In genomic region chr20:39691151-39691862, GRCh38 we compare ENCODE assay signal across 23 cellular contexts.
"Had no signal": no experiment of that assay in that cellular context is flagged by ENCODE, and none has a peak within 500 bp of the region (broad histone marks: within the 10 kb centered on the region; RNA-seq: fewer than 3 reads in every experiment).

No MANE protein-coding gene starts in this region.

- H3K4me3 ChIP-seq: SK-N-MC had no signal

- H3K36me3 ChIP-seq: brain microvascular endothelial cell, WERI-Rb-1 had no signal

- H3K36me3 Mint-ChIP-seq: activated naive CD4-positive, alpha-beta T cell treated with anti-CD3 and anti-CD28 coated beads, Interleukin-2, amount 10 ng/mL, durations not matched to agents 7 days and 5 days; activated naive CD8-positive, alpha-beta T cell treated with anti-CD3 and anti-CD28 coated beads for 36 hours; T-cell had no signal

- ATAC-seq: activated CD4-positive, CD25-positive, alpha-beta regulatory T cell treated with anti-CD3 and anti-CD28 coated beads, Interleukin-2, amount 50 U/mL, for 24 hours; activated CD8-positive, alpha-beta T cell treated with anti-CD3 and anti-CD28 coated beads for 36 hours; activated T-cell treated with anti-CD3 and anti-CD28 coated beads, Interleukin-2, amount 50 U/mL, for 72 hours; PC-3; T-cell had no signal

- H3K27ac ChIP-seq: brain microvascular endothelial cell, SK-N-MC, WERI-Rb-1 had no signal

- DNase-seq: activated CD4-positive, alpha-beta T cell treated with anti-CD3 and anti-CD28 coated beads for 4 hours; activated CD8-positive, alpha-beta memory T cell treated with anti-CD3 and anti-CD28 coated beads, Interleukin-2, amount 50 U/mL, for 4 hours; activated CD8-positive, alpha-beta T cell treated with anti-CD3 and anti-CD28 coated beads for 36 hours; activated gamma-delta T cell treated with Interleukin-2 at 50 U/mL for 16 hours; activated naive CD4-positive, alpha-beta T cell treated with anti-CD3 and anti-CD28 coated beads, Interleukin-2, amount 10 ng/mL, durations not matched to agents 7 days and 5 days; activated naive CD8-positive, alpha-beta T cell treated with anti-CD3 and anti-CD28 coated beads for 36 hours; activated T-cell treated with anti-CD3 and anti-CD28 coated beads, Interleukin-2, amount 50 U/mL, for 72 hours; brain microvascular endothelial cell; MM.1S; NCI-H1092 treated with DMSO at 0.1 percent for 48 hours; NCI-H1417 treated with DMSO at 0.1 percent for 48 hours; NCI-H1694; NCI-H2029; NCI-H345; NCI-H510A; PC-3; T-cell; T-helper 2 cell; T1000; WERI-Rb-1 had no signal

- H3K27ac Mint-ChIP-seq: activated CD8-positive, alpha-beta T cell treated with anti-CD3 and anti-CD28 coated beads for 36 hours; activated naive CD4-positive, alpha-beta T cell treated with anti-CD3 and anti-CD28 coated beads, Interleukin-2, amount 10 ng/mL, durations not matched to agents 7 days and 5 days; activated naive CD8-positive, alpha-beta T cell treated with anti-CD3 and anti-CD28 coated beads for 36 hours; activated T-cell treated with anti-CD3 and anti-CD28 coated beads, Interleukin-2, amount 50 U/mL, for 72 hours; activated T-helper 2 cell treated with anti-CD3 and anti-CD28 coated beads, Interferon-gamma antibody, Interleukin-2, Interleukin-4, amounts not matched to agents 10 μg/mL and 5 μg/mL and 100 μg/mL, durations not matched to agents 14 hours and 24 hours and 36 hours; T-cell had no signal

- H3K4me1 Mint-ChIP-seq: activated naive CD4-positive, alpha-beta T cell treated with anti-CD3 and anti-CD28 coated beads, Interleukin-2, amount 10 ng/mL, durations not matched to agents 7 days and 5 days; activated naive CD8-positive, alpha-beta T cell treated with anti-CD3 and anti-CD28 coated beads for 36 hours; T-cell had no signal

- H3K27me3 ChIP-seq: brain microvascular endothelial cell had no signal

- H3K27me3 Mint-ChIP-seq: activated CD8-positive, alpha-beta T cell treated with anti-CD3 and anti-CD28 coated beads for 36 hours; activated naive CD4-positive, alpha-beta T cell treated with anti-CD3 and anti-CD28 coated beads, Interleukin-2, amount 10 ng/mL, durations not matched to agents 7 days and 5 days; T-cell had no signal

- H3K9me3 Mint-ChIP-seq: activated CD8-positive, alpha-beta T cell treated with anti-CD3 and anti-CD28 coated beads for 36 hours; activated T-cell treated with anti-CD3 and anti-CD28 coated beads, Interleukin-2, amount 50 U/mL, for 72 hours; T-cell had no signal

- H3K4me3 Mint-ChIP-seq: activated CD8-positive, alpha-beta T cell treated with anti-CD3 and anti-CD28 coated beads for 36 hours; activated naive CD4-positive, alpha-beta T cell treated with anti-CD3 and anti-CD28 coated beads, Interleukin-2, amount 10 ng/mL, durations not matched to agents 7 days and 5 days; activated naive CD8-positive, alpha-beta T cell treated with anti-CD3 and anti-CD28 coated beads for 36 hours; activated T-cell treated with anti-CD3 and anti-CD28 coated beads, Interleukin-2, amount 50 U/mL, for 72 hours; T-cell had no signal
